8 cellular contexts compared by ENCODE assay signal in genomic region chr2:237421542-237422047, GRCh38. TPM values are rescaled to one million over a fixed set of nuclear protein-coding genes. Genes with fewer than 3 reads are reported as not detected.
DNase-seq lines count a peak whose midpoint lies in the region; ATAC-seq and TF ChIP-seq lines count a peak whose summit lies in the region.

No MANE protein-coding gene starts in this region.

- no peaks in the 10 kb centered on the region for H3K36me3 ChIP-seq in CD8-positive, alpha-beta T cell (ENCODE audit: insufficient read depth, low read length)
- H3K36me3 ChIP-seq in OCI-LY7 (ENCODE audit: insufficient read depth, low read length) (no peaks in the 10 kb centered on the region), fibroblast of lung (ENCODE audit: control insufficient read depth, insufficient read depth, low read length) (no peaks in the 10 kb centered on the region)
- no peaks in the 10 kb centered on the region for H3K36me3 ChIP-seq in naive thymus-derived CD4-positive, alpha-beta T cell (ENCODE audit: control insufficient read depth in 2 of 3, insufficient read depth in 3 of 3, low read length in 3 of 3)

- CTCF ChIA-PET in CD8-positive, alpha-beta T cell (lab: Charles Lee) = interaction anchor here (0.6 to 7.8 kb wide), 41 partner anchors 12 to 363 kb away, joined by 3 to 230 read pairs (median 4); partner anchors contain the start of gene COPS8
- CTCF ChIA-PET in OCI-LY7 (lab: Charles Lee; ENCODE audit: unreplicated experiment) = interaction anchor here (0.9 to 1.4 kb wide), 2 partner anchors 10 to 50 kb away, joined by 3 to 4 read pairs; no protein-coding TSS in a partner anchor
- CTCF ChIA-PET in naive thymus-derived CD4-positive, alpha-beta T cell (lab: Charles Lee) = interaction anchor here (0.6 to 6.4 kb wide), 24 partner anchors 8 to 268 kb away, joined by 3 to 147 read pairs (median 6); no protein-coding TSS in a partner anchor

- H3K9me2 ChIP-seq in OCI-LY7 (ENCODE audit: insufficient read depth, low read length) = no peaks in the 10 kb centered on the region

- ATAC-seq in CD8-positive, alpha-beta T cell = peak; percentile 88
- ATAC-seq in HG03103 (IDR thresholded peaks at IDR 0.05; ENCODE audit: low read depth, unreplicated experiment) (peak; percentile 54), GM19328 (IDR thresholded peaks at IDR 0.05; ENCODE audit: unreplicated experiment) (no peak)
- peak; percentile 91 for ATAC-seq in naive thymus-derived CD4-positive, alpha-beta T cell
- peak; percentile 95 for ATAC-seq in stimulated activated effector memory CD8-positive, alpha-beta T cell treated with anti-CD3 and anti-CD28 coated beads, Interleukin-12 subunit alpha, Interleukin-12 subunit beta, amount 100 ng/mL, for 72 hours

- DNase-seq in CD8-positive, alpha-beta T cell = peak; percentile 56 to 91 (median 77)
- DNase-seq in OCI-LY7 (ENCODE audit: low spot score) = peak; percentile 50
- DNase-seq in activated T-cell treated with anti-CD3 and anti-CD28 coated beads, Interleukin-2, amount 50 U/mL, for 1 hour = peak; percentile 84
- DNase-seq in fibroblast of lung (ENCODE audit: low read depth in 2 of 2) = peak; percentile 82 to 92
- DNase-seq in naive thymus-derived CD4-positive, alpha-beta T cell = peak; percentile 57 to 81 (median 71)
- peak; percentile 75 to 91 for DNase-seq in stimulated activated effector memory CD8-positive, alpha-beta T cell treated with anti-CD3 and anti-CD28 coated beads, Interleukin-12 subunit alpha, Interleukin-12 subunit beta, amount 100 ng/mL, for 72 hours (ENCODE audit: low spot score in 2 of 2)

- POLR2A ChIA-PET in CD8-positive, alpha-beta T cell (lab: Charles Lee) = interaction anchor here (0.9 to 2.1 kb wide), 11 partner anchors 8 to 457 kb away, joined by 3 to 31 read pairs (median 4); no protein-coding TSS in a partner anchor
- POLR2A ChIA-PET in OCI-LY7 (lab: Charles Lee) = interaction anchor here (0.8 to 1.6 kb wide), 2 partner anchors 10 to 335 kb away, joined by 3 to 4 read pairs; no protein-coding TSS in a partner anchor
- POLR2A ChIA-PET in naive thymus-derived CD4-positive, alpha-beta T cell (lab: Charles Lee) = interaction anchor here (0.6 to 2.6 kb wide), 9 partner anchors 9 to 53 kb away, joined by 3 to 35 read pairs (median 5); no protein-coding TSS in a partner anchor

- H3K4me2 ChIP-seq in OCI-LY7 (ENCODE audit: low read length) (peak overlapping the region; percentile 23; the same call in 1 of the 2 replicates), fibroblast of lung (ENCODE audit: extremely low read depth, insufficient read depth, low read length) (peak overlapping the region; percentile 75)

- no peaks in the 10 kb centered on the region for H3K9me3 Mint-ChIP-seq in CD8-positive, alpha-beta T cell
- H3K9me3 Mint-ChIP-seq in naive thymus-derived CD4-positive, alpha-beta T cell = no peaks in the 10 kb centered on the region
- no peaks in the 10 kb centered on the region for H3K9me3 Mint-ChIP-seq in stimulated activated effector memory CD8-positive, alpha-beta T cell treated with anti-CD3 and anti-CD28 coated beads, Interleukin-12 subunit alpha, Interleukin-12 subunit beta, amount 100 ng/mL, for 72 hours

- no peak overlapping the region for H3K27ac ChIP-seq in CD8-positive, alpha-beta T cell (ENCODE audit: low read depth, low read length)
- H3K27ac ChIP-seq in OCI-LY7 (ENCODE audit: low read depth, low read length, poor library complexity, severe bottlenecking) (no peak overlapping the region), fibroblast of lung (ENCODE audit: insufficient read depth, low read length) (peak overlapping the region; percentile 34)
- H3K27ac ChIP-seq in naive thymus-derived CD4-positive, alpha-beta T cell (ENCODE audit: low read depth, low read length) = no peak overlapping the region

- H4K20me1 ChIP-seq in OCI-LY7 (ENCODE audit: insufficient read depth, low read length) = no peaks in the 10 kb centered on the region
- H4K20me1 ChIP-seq in fibroblast of lung (ENCODE audit: control insufficient read depth, extremely low read depth, insufficient read depth, low read length) = no peaks in the 10 kb centered on the region

- no peaks in the 10 kb centered on the region for H3K36me3 Mint-ChIP-seq in CD8-positive, alpha-beta T cell
- no peaks in the 10 kb centered on the region for H3K36me3 Mint-ChIP-seq in naive thymus-derived CD4-positive, alpha-beta T cell
- peaks cover 62% of the 10 kb centered on the region for H3K36me3 Mint-ChIP-seq in stimulated activated effector memory CD8-positive, alpha-beta T cell treated with anti-CD3 and anti-CD28 coated beads, Interleukin-12 subunit alpha, Interleukin-12 subunit beta, amount 100 ng/mL, for 72 hours

- H2AFZ ChIP-seq in OCI-LY7 (ENCODE audit: low read length) = peak overlapping the region; percentile 39; the same call in 1 of the 2 replicates
- peak overlapping the region; percentile 77 for H2AFZ ChIP-seq in fibroblast of lung (ENCODE audit: low read length)

- no peaks in the 10 kb centered on the region for H3K27me3 Mint-ChIP-seq in CD8-positive, alpha-beta T cell (ENCODE audit: low read depth)
- peaks cover 0 to 11% (median 0%) of the 10 kb centered on the region in 5 donors for H3K27me3 Mint-ChIP-seq in naive thymus-derived CD4-positive, alpha-beta T cell

- H3K9me3 ChIP-seq in CD8-positive, alpha-beta T cell (ENCODE audit: low read length) = no peaks in the 10 kb centered on the region
- H3K9me3 ChIP-seq in OCI-LY7 (ENCODE audit: low read length) = no peaks in the 10 kb centered on the region
- no peaks in the 10 kb centered on the region for H3K9me3 ChIP-seq in fibroblast of lung (ENCODE audit: control insufficient read depth, insufficient read depth, low read depth, low read length)
- H3K9me3 ChIP-seq in naive thymus-derived CD4-positive, alpha-beta T cell (ENCODE audit: control insufficient read depth in 2 of 3, low read length in 3 of 3) = no peaks in the 10 kb centered on the region

- intact Hi-C loops in CD8-positive, alpha-beta T cell (cut with DNase I, micrococcal nuclease) = loop anchor here (1.0 to 5.0 kb wide), 5 partner anchors 8 to 267 kb away; no protein-coding TSS in a partner anchor
- intact Hi-C loops in OCI-LY7 (cut with micrococcal nuclease; ENCODE audit: unreplicated experiment) = no loop called here
- intact Hi-C loops in naive thymus-derived CD4-positive, alpha-beta T cell (cut with micrococcal nuclease) = loop anchor here (1.0 to 10.0 kb wide), 6 partner anchors 14 to 336 kb away; partner anchors contain the start of gene COPS8 (in 1 of the 2)

- H3K79me2 ChIP-seq in OCI-LY7 (ENCODE audit: insufficient read depth, low read depth, low read length) (no peaks in the 10 kb centered on the region), fibroblast of lung (ENCODE audit: control insufficient read depth, insufficient read depth, low read length) (no peaks in the 10 kb centered on the region)

- peak overlapping the region; percentile 70 for H3K4me3 Mint-ChIP-seq in CD8-positive, alpha-beta T cell
- peak overlapping the region; percentile 51 to 77 (median 67) for H3K4me3 Mint-ChIP-seq in naive thymus-derived CD4-positive, alpha-beta T cell
- H3K4me3 Mint-ChIP-seq in stimulated activated effector memory CD8-positive, alpha-beta T cell treated with anti-CD3 and anti-CD28 coated beads, Interleukin-12 subunit alpha, Interleukin-12 subunit beta, amount 100 ng/mL, for 72 hours = peak overlapping the region; percentile 65

- peaks cover 34% of the 10 kb centered on the region for H3K4me1 Mint-ChIP-seq in CD8-positive, alpha-beta T cell (ENCODE audit: low read depth)
- H3K4me1 Mint-ChIP-seq in naive thymus-derived CD4-positive, alpha-beta T cell = peaks cover 11 to 57% (median 49%) of the 10 kb centered on the region in 7 donors
- peaks cover 15% of the 10 kb centered on the region for H3K4me1 Mint-ChIP-seq in stimulated activated effector memory CD8-positive, alpha-beta T cell treated with anti-CD3 and anti-CD28 coated beads, Interleukin-12 subunit alpha, Interleukin-12 subunit beta, amount 100 ng/mL, for 72 hours

- TF ChIP-seq CTCF in CD8-positive, alpha-beta T cell (IDR thresholded peaks at IDR 0.05) = peak; percentile 86
- TF ChIP-seq CTCF in OCI-LY7 (conservative IDR thresholded peaks at IDR 0.05; ENCODE audit: low read length) (peak; percentile 85), fibroblast of lung (conservative IDR thresholded peaks at IDR 0.05 in 1 of 2, IDR thresholded peaks at IDR 0.05 in 1 of 2; ENCODE audit: low read depth in 1 of 2, low read length in 2 of 2) (peak; percentile 81 to 86)

- BruUV-seq in OCI-LY7 (replicated peaks; lab: Mats Ljungman, UMichigan) = no TSS peak

- no peak overlapping the region for H3K9ac ChIP-seq in fibroblast of lung (ENCODE audit: insufficient read depth, low read length)

- no peak overlapping the region for H3K27ac Mint-ChIP-seq in CD8-positive, alpha-beta T cell
- H3K27ac Mint-ChIP-seq in naive thymus-derived CD4-positive, alpha-beta T cell = peak overlapping the region in 7 of 9 donors; percentile 36 to 81 (median 70)
- peak overlapping the region; percentile 89 for H3K27ac Mint-ChIP-seq in stimulated activated effector memory CD8-positive, alpha-beta T cell treated with anti-CD3 and anti-CD28 coated beads, Interleukin-12 subunit alpha, Interleukin-12 subunit beta, amount 100 ng/mL, for 72 hours

- H3K4me1 ChIP-seq in CD8-positive, alpha-beta T cell (ENCODE audit: insufficient read depth, low read length) = peaks cover 10% of the 10 kb centered on the region
- H3K4me1 ChIP-seq in OCI-LY7 (ENCODE audit: insufficient read depth, low read length, poor library complexity, severe bottlenecking) = no peaks in the 10 kb centered on the region
- H3K4me1 ChIP-seq in fibroblast of lung (ENCODE audit: control insufficient read depth, extremely low read depth, insufficient read depth, low read length) = peaks cover 3% of the 10 kb centered on the region
- peaks cover 9% of the 10 kb centered on the region in 2 donors for H3K4me1 ChIP-seq in naive thymus-derived CD4-positive, alpha-beta T cell (ENCODE audit: control insufficient read depth in 2 of 2, insufficient read depth in 2 of 2, low read length in 2 of 2)

- peak overlapping the region; percentile 21 for H3K4me3 ChIP-seq in CD8-positive, alpha-beta T cell (ENCODE audit: low read depth, low read length)
- H3K4me3 ChIP-seq in OCI-LY7 (ENCODE audit: low read depth, low read length, poor library complexity, severe bottlenecking) = no peak overlapping the region
- peak overlapping the region in 1 of 4 experiments; percentile 14 for H3K4me3 ChIP-seq in fibroblast of lung (replicated peaks in 1 of 4; ENCODE audit: control extremely low read depth in 1 of 4, insufficient read depth in 1 of 4, low read depth in 3 of 4, low read length in 4 of 4)
- H3K4me3 ChIP-seq in naive thymus-derived CD4-positive, alpha-beta T cell (ENCODE audit: low read length) = peak overlapping the region; percentile 34

- no peaks in the 10 kb centered on the region for H3K27me3 ChIP-seq in CD8-positive, alpha-beta T cell (ENCODE audit: insufficient read depth, low read length)
- H3K27me3 ChIP-seq in fibroblast of lung (ENCODE audit: control insufficient read depth, insufficient read depth, low read length) = no peaks in the 10 kb centered on the region
- no peaks in the 10 kb centered on the region for H3K27me3 ChIP-seq in naive thymus-derived CD4-positive, alpha-beta T cell (ENCODE audit: control insufficient read depth in 2 of 2, insufficient read depth in 2 of 2, low read length in 2 of 2)

RNA-seq across cellular contexts. Expression of gene COL6A3, which starts 7.6 kb away (rescaled TPM):
- 1 to 10 TPM; 1.7 TPM for total RNA-seq in CD8-positive, alpha-beta T cell
- not detected in 2 replicates for total RNA-seq in OCI-LY7 (2014; rRNA removed; shearing (Covaris generic))
- total RNA-seq in OCI-LY7 (2022) = not detected in 2 replicates
- total RNA-seq in fibroblast of lung = 1,525 and 1,534 TPM in 2 replicates
- 286 and 316 TPM in 2 replicates for polyA plus RNA-seq in fibroblast of lung
- 564 and 770 TPM in 2 replicates for polyA plus RNA-seq in fibroblast of lung (2012)
- polyA minus RNA-seq in fibroblast of lung (ENCODE audit: low replicate concordance) = 1,049 and 1,080 TPM in 2 replicates
- total RNA-seq in naive thymus-derived CD4-positive, alpha-beta T cell = 1 to 10 TPM; 1.6 to 3.1 (median 2.2) TPM
- polyA plus RNA-seq in naive thymus-derived CD4-positive, alpha-beta T cell = under 1 TPM; 0.02 to 0.74 TPM

Comparison
In these comparisons a context has a peak if more than half of its experiments do, and no peak if none do; other contexts are left out.
1. RNA of gene COL6A3, which starts 7.6 kb away (total RNA-seq): 1,525 to 1,534 TPM in fibroblast of lung; 1.6 to 3.1 TPM in naive thymus-derived CD4-positive, alpha-beta T cell, 1.7 TPM in CD8-positive, alpha-beta T cell and not detected in OCI-LY7; every median in the first group is over 100 times any median in the second.
2. Peak in every context shown above with its lines, with median percentiles within 50 percentile points of each other: DNase-seq, H3K4me3 Mint-ChIP-seq and CTCF ChIP-seq.